ENCODE assay signal across 8 cellular contexts in the genomic region with DNA sequence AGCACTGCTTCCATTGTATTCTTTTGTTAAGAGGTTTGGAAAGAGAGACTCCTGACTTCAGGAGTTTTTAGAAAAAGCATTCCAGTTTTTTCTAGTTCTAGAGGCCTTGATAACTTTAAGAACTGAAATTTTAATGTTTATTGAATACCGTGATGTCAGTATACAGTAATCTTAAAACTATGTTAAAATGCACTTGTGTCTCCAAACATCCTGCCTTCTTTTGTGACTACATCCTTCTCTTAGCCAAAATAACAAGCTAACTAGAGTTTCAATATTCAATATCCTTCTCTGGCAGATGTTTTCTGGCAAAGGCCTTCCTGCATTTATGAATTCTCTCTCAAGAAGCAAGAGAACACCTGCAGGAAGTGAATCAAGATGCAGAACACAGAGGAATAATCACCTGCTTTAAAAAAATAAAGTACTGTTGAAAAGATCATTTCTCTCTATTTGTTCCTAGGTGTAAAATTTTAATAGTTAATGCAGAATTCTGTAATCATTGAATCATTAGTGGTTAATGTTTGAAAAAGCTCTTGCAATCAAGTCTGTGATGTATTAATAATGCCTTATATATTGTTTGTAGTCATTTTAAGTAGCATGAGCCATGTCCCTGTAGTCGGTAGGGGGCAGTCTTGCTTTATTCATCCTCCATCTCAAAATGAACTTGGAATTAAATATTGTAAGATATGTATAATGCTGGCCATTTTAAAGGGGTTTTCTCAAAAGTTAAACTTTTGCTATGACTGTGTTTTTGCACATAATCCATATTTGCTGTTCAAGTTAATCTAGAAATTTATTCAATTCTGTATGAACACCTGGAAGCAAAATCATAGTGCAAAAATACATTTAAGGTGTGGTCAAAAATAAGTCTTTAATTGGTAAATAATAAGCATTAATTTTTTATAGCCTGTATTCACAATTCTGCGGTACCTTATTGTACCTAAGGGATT. TPM values are rescaled to one million over a fixed set of nuclear protein-coding genes. Genes with fewer than 3 reads are reported as not detected.
DNase-seq lines count a peak whose midpoint lies in the region; ATAC-seq and TF ChIP-seq lines count a peak whose summit lies in the region.

No MANE protein-coding gene starts in this region.

- H2BK15ac ChIP-seq in IMR-90 (ENCODE audit: low read depth, low read length) = peak overlapping the region; percentile 84; the same call in 1 of the 3 replicates

- H3K4me2 ChIP-seq in IMR-90 (ENCODE audit: low read depth, low read length) (peak overlapping the region; percentile 90), skeletal muscle satellite cell (ENCODE audit: low read length) (peak overlapping the region; percentile 29)

- H2BK5ac ChIP-seq in IMR-90 (ENCODE audit: low read depth, low read length, poor library complexity, severe bottlenecking) = peak overlapping the region; percentile 94

- H3K9me3 Mint-ChIP-seq in Calu3 (ENCODE audit: low read depth, unreplicated experiment) = no peaks in the 10 kb centered on the region
- H3K9me3 Mint-ChIP-seq in activated naive CD8-positive, alpha-beta T cell treated with anti-CD3 and anti-CD28 coated beads, Interleukin-2, amount 50 U/mL, for 24 hours = no peaks in the 10 kb centered on the region

- intact Hi-C loops in Calu3 (cut with micrococcal nuclease; ENCODE audit: unreplicated experiment) (loop anchor here (1.0 to 5.0 kb wide), 4 partner anchors 170 to 547 kb away; no protein-coding TSS in a partner anchor), IMR-90 (cut with micrococcal nuclease) (loop anchor here (1.0 to 10.0 kb wide), 7 partner anchors 174 to 548 kb away; a partner anchor contains a TSS), left cardiac atrium (cut with DNase I) (loop anchor here (2.0 to 5.0 kb wide), 4 partner anchors 161 to 546 kb away; no protein-coding TSS in a partner anchor)

- peak overlapping the region; percentile 94; the same call in 1 of the 2 replicates for H3K23ac ChIP-seq in IMR-90 (ENCODE audit: low read depth, low read length)

- H3K79me1 ChIP-seq in IMR-90 (ENCODE audit: low read depth in 1 of 2, low read length in 2 of 2) = peaks cover 0 to 3% of the 10 kb centered on the region in 2 experiments; a peak in 1 of 4 replicates

- no peaks in the 10 kb centered on the region for H3K27me3 ChIP-seq in IMR-90 (ENCODE audit: control insufficient read depth, insufficient read depth, low read length)
- H3K27me3 ChIP-seq in SJSA1 (replicated peaks) = no peaks in the 10 kb centered on the region
- no peaks in the 10 kb centered on the region for H3K27me3 ChIP-seq in skeletal muscle satellite cell (ENCODE audit: control insufficient read depth, insufficient read depth, low read length)

- H3K4ac ChIP-seq in IMR-90 (ENCODE audit: low read depth, low read length) = peak overlapping the region; percentile 96

- H2AK5ac ChIP-seq in IMR-90 (ENCODE audit: low read depth, low read length) = peak overlapping the region; percentile 89

- H3K9ac ChIP-seq in IMR-90 (ENCODE audit: low read depth, low read length) (peak overlapping the region; percentile 39; the same call in 1 of the 2 replicates), skeletal muscle satellite cell (ENCODE audit: low read depth, low read length) (peak overlapping the region; percentile 39)

- peaks cover 5% of the 10 kb centered on the region for H3K4me1 ChIP-seq in IMR-90 (ENCODE audit: control insufficient read depth, insufficient read depth, low read length)
- peaks cover 37% of the 10 kb centered on the region for H3K4me1 ChIP-seq in SJSA1 (replicated peaks)
- H3K4me1 ChIP-seq in skeletal muscle satellite cell (ENCODE audit: control insufficient read depth, insufficient read depth, low read length) = peaks cover 7% of the 10 kb centered on the region

- peak overlapping the region; percentile 39; the same call in 1 of the 2 replicates for H3K56ac ChIP-seq in IMR-90 (ENCODE audit: extremely low read depth, insufficient read depth, low read length)

- H3K27me3 Mint-ChIP-seq in Calu3 (ENCODE audit: unreplicated experiment) = no peaks in the 10 kb centered on the region
- no peaks in the 10 kb centered on the region for H3K27me3 Mint-ChIP-seq in activated naive CD8-positive, alpha-beta T cell treated with anti-CD3 and anti-CD28 coated beads, Interleukin-2, amount 50 U/mL, for 24 hours

- H3K36me3 Mint-ChIP-seq in Calu3 (ENCODE audit: insufficient read depth, unreplicated experiment) = peaks cover 13% of the 10 kb centered on the region
- H3K36me3 Mint-ChIP-seq in activated naive CD8-positive, alpha-beta T cell treated with anti-CD3 and anti-CD28 coated beads, Interleukin-2, amount 50 U/mL, for 24 hours (ENCODE audit: low read depth) = peaks cover 45% of the 10 kb centered on the region

- H3K27ac ChIP-seq in IMR-90 (ENCODE audit: insufficient read depth, low read length) = peak overlapping the region; percentile 79
- peak overlapping the region; percentile 33 for H3K27ac ChIP-seq in SJSA1

- TSS peak; percentile 86 for BruUV-seq in Calu3 (replicated peaks; lab: Mats Ljungman, UMichigan)
- no TSS peak for BruUV-seq in IMR-90 (replicated peaks; lab: Mats Ljungman, UMichigan)

- POLR2A ChIA-PET in IMR-90 (lab: Charles Lee; ENCODE audit: unreplicated experiment) = interaction anchor here (0.6 kb wide), 1 partner anchor 407 kb away, joined by 4 read pairs; no protein-coding TSS in a partner anchor

- H3K27ac Mint-ChIP-seq in Calu3 (ENCODE audit: unreplicated experiment) = no peak overlapping the region
- no peak overlapping the region for H3K27ac Mint-ChIP-seq in activated naive CD8-positive, alpha-beta T cell treated with anti-CD3 and anti-CD28 coated beads, Interleukin-2, amount 50 U/mL, for 24 hours

- in situ Hi-C loops in IMR-90 (cut with MboI; ENCODE audit: low sequenced_read_pairs) = no loop called here

- ATAC-seq in IMR-90 (ENCODE audit: low read depth) = peak; percentile 93
- peak; percentile 43 for ATAC-seq in activated naive CD8-positive, alpha-beta T cell treated with anti-CD3 and anti-CD28 coated beads, Interleukin-2, amount 50 U/mL, for 24 hours
- peak; percentile 60 to 61 for ATAC-seq in left cardiac atrium
- no peak for ATAC-seq in GM21423 (IDR thresholded peaks at IDR 0.05; ENCODE audit: unreplicated experiment)
- no peak for ATAC-seq in HG02973 (IDR thresholded peaks at IDR 0.05; ENCODE audit: unreplicated experiment)

- peak overlapping the region; percentile 49 for H4K5ac ChIP-seq in IMR-90 (ENCODE audit: low read depth, low read length)

- WGBS in IMR-90 (ENCODE audit: extremely low coverage in 2 of 2, insufficient read length in 1 of 2), 2 experiments = no CpG with 5 or more reads among the region's 3 CpGs

- peak overlapping the region; percentile 72 for H4K91ac ChIP-seq in IMR-90 (ENCODE audit: insufficient read depth, low read depth, low read length)

- dilution Hi-C loops in IMR-90 (cut with HindIII; ENCODE audit: low sequenced_read_pairs, unreplicated experiment) = no loop called here

- H3K9me3 ChIP-seq in IMR-90 (ENCODE audit: control insufficient read depth, insufficient read depth, low read length) (no peaks in the 10 kb centered on the region), SJSA1 (replicated peaks) (no peaks in the 10 kb centered on the region), skeletal muscle satellite cell (replicated peaks; ENCODE audit: low read length) (no peaks in the 10 kb centered on the region)

- H3K36me3 ChIP-seq in IMR-90 (ENCODE audit: control insufficient read depth, insufficient read depth, low read length) = peaks cover 5% of the 10 kb centered on the region
- peaks cover 23% of the 10 kb centered on the region for H3K36me3 ChIP-seq in SJSA1
- peaks cover 10% of the 10 kb centered on the region for H3K36me3 ChIP-seq in skeletal muscle satellite cell (ENCODE audit: insufficient read depth, low read length)

- peak; percentile 95 for TF ChIP-seq RAD21 in IMR-90 (IDR thresholded peaks at IDR 0.05; ENCODE audit: low read length)

- TF ChIP-seq POLR2A in IMR-90 (IDR thresholded peaks at IDR 0.05; ENCODE audit: low read depth, low read length) = no peak

- CTCF ChIA-PET in Calu3 (lab: Charles Lee) (interaction anchor here (0.7 to 1.5 kb wide), 5 partner anchors 43 to 562 kb away, joined by 3 to 7 read pairs (median 3); a partner anchor contains a TSS), IMR-90 (lab: Yijun Ruan, JAX) (interaction anchor here (0.5 to 1.9 kb wide), 9 partner anchors 8 to 397 kb away, joined by 3 to 11 read pairs (median 3); no protein-coding TSS in a partner anchor)

- no peaks in the 10 kb centered on the region; the same call in 1 of the 2 replicates for H3K9me1 ChIP-seq in IMR-90 (ENCODE audit: insufficient read depth, low read length)

- TF ChIP-seq CTCF in Calu3 (IDR thresholded peaks at IDR 0.05; ENCODE audit: unreplicated experiment) (peak; percentile 80), IMR-90 (conservative IDR thresholded peaks at IDR 0.05; ENCODE audit: low read depth, low read length) (peak; percentile 97)

- no peak overlapping the region for H2AFZ ChIP-seq in IMR-90 (replicated peaks; ENCODE audit: low read length, poor library complexity)

- DNase-seq in Calu3 (peak; percentile 78), IMR-90 (peak; percentile 89), SJSA1 (ENCODE audit: low read depth in 1 of 2, low spot score in 2 of 2) (peak; percentile 74 to 79), left cardiac atrium (peak; percentile 44)
- DNase-seq in activated naive CD8-positive, alpha-beta T cell treated with anti-CD3 and anti-CD28 coated beads, Interleukin-2, amount 50 U/mL, for 24 hours = peak; percentile 50

- H3K14ac ChIP-seq in IMR-90 (replicated peaks; ENCODE audit: low read depth, low read length) = peak overlapping the region; percentile 85

- H3K4me3 ChIP-seq in IMR-90 (ENCODE audit: insufficient read depth, low read depth, low read length) = no peak overlapping the region
- no peak overlapping the region for H3K4me3 ChIP-seq in SJSA1
- no peak overlapping the region for H3K4me3 ChIP-seq in skeletal muscle satellite cell (ENCODE audit: low read length)

- no peaks in the 10 kb centered on the region for H3K4me1 Mint-ChIP-seq in Calu3 (ENCODE audit: low read depth, unreplicated experiment)
- H3K4me1 Mint-ChIP-seq in activated naive CD8-positive, alpha-beta T cell treated with anti-CD3 and anti-CD28 coated beads, Interleukin-2, amount 50 U/mL, for 24 hours = peaks cover 11% of the 10 kb centered on the region

- H2AK9ac ChIP-seq in IMR-90 (replicated peaks; ENCODE audit: low read depth, low read length, poor library complexity) = no peak overlapping the region

- no peaks in the 10 kb centered on the region for H4K20me1 ChIP-seq in IMR-90 (ENCODE audit: insufficient read depth, low read length)

- peak overlapping the region; percentile 86; the same call in 1 of the 2 replicates for H3K18ac ChIP-seq in IMR-90 (ENCODE audit: low read depth, low read length)

- H2BK120ac ChIP-seq in IMR-90 (ENCODE audit: low read depth, low read length) = peak overlapping the region; percentile 86

- H3K4me3 Mint-ChIP-seq in Calu3 (ENCODE audit: low read depth, unreplicated experiment) = no peak overlapping the region
- H3K4me3 Mint-ChIP-seq in activated naive CD8-positive, alpha-beta T cell treated with anti-CD3 and anti-CD28 coated beads, Interleukin-2, amount 50 U/mL, for 24 hours = no peak overlapping the region

- H4K8ac ChIP-seq in IMR-90 (ENCODE audit: low read depth in 2 of 2, low read length in 2 of 2) = peak overlapping the region; percentile 32 to 69; a peak in 3 of 4 replicates

- peak overlapping the region; percentile 93 for H2BK20ac ChIP-seq in IMR-90 (ENCODE audit: low read depth, low read length)

RNA-seq across cellular contexts. Expression of a gene that starts 43.1 kb away (rescaled TPM):
- total RNA-seq in Calu3 (2022) (58.0 and 70.1 TPM in 2 replicates), IMR-90 (2012; rRNA removed) (7.7 and 21.9 TPM in 2 replicates), left cardiac atrium (10 to 100 TPM; 54.9 to 63.6 TPM)
- polyA plus RNA-seq in IMR-90 (2012; rRNA removed) = 10.7 and 15.4 TPM in 2 replicates
- polyA plus RNA-seq in IMR-90 (2012; cell fraction: cytosol; rRNA removed) = 5.1 and 15.4 TPM in 2 replicates
- polyA plus RNA-seq in IMR-90 (2012; cell fraction: nucleus; rRNA removed; ENCODE audit: low replicate concordance) = 5.5 and 6.9 TPM in 2 replicates
- total RNA-seq in SJSA1 (2014; rRNA removed; shearing (Covaris generic)) = 76.1 and 77.2 TPM in 2 replicates
- 81.7 and 96.1 TPM in 2 replicates for total RNA-seq in skeletal muscle satellite cell (2012; rRNA removed)

Comparison
In these comparisons a context has a peak if more than half of its experiments do, and no peak if none do; other contexts are left out.
1. ATAC-seq: peak in IMR-90 (single experiment), activated naive CD8-positive, alpha-beta T cell treated with anti-CD3 and anti-CD28 coated beads, Interleukin-2, amount 50 U/mL, for 24 hours (single experiment) and left cardiac atrium (2 of 2); none in GM21423 (single experiment) and HG02973 (single experiment).
2. Peak in every context shown above with its lines, with median percentiles within 50 percentile points of each other: DNase-seq.